10 cellular contexts compared by ENCODE assay signal in genomic region chr16:2829501-2830354, GRCh38. TPM values are rescaled to one million over a fixed set of nuclear protein-coding genes. Genes with fewer than 3 reads are reported as not detected.
DNase-seq lines count a peak whose midpoint lies in the region; ATAC-seq and TF ChIP-seq lines count a peak whose summit lies in the region.
"Had no signal": no experiment of that assay in that cellular context is flagged by ENCODE, and none has a peak within 500 bp of the region (broad histone marks: within the 10 kb centered on the region; RNA-seq: fewer than 3 reads in every experiment).

Gene ZG16B (plus strand): TSS chr16:2830303. CDS start chr16:2830442, 139 bp downstream.

- TF ChIP-seq CTCF in GM06990 (IDR thresholded peaks at IDR 0.05; ENCODE audit: insufficient read depth, low read length, poor library complexity, severe bottlenecking) (no peak), Peyer's patch (IDR thresholded peaks at IDR 0.05) (no peak), upper lobe of left lung (IDR thresholded peaks at IDR 0.05) (no peak)

- 55 to 58% methylated on average over 8 to 30 of the region's 32 CpGs for WGBS in upper lobe of left lung, 2 donors

- DNase-seq in GM06990 (ENCODE audit: extremely low read depth, insufficient read length) = no peak
- peak in 1 of 3 donors; percentile 59 for DNase-seq in Peyer's patch
- peak; percentile 24 for DNase-seq in dermis blood vessel endothelial cell
- DNase-seq in effector CD8-positive, alpha-beta T cell (lab: John Stamatoyannopoulos, UW) = no peak
- no peak for DNase-seq in NCI-H1092 (lab: John Stamatoyannopoulos, UW)
- no peak for DNase-seq in upper lobe of left lung
- DNase-seq: uterus had no signal

- H3K9me3 ChIP-seq in Peyer's patch = no peaks in the 10 kb centered on the region
- H3K9me3 ChIP-seq in upper lobe of left lung = no peaks in the 10 kb centered on the region
- H3K9me3 ChIP-seq: uterus had no signal

- TF ChIP-seq EP300 in upper lobe of left lung (IDR thresholded peaks at IDR 0.05) = no peak

- ATAC-seq in upper lobe of left lung (ENCODE audit: low FRiP score in 2 of 2) (no peak), GM18861 (IDR thresholded peaks at IDR 0.05; ENCODE audit: unreplicated experiment) (no peak)

- no peaks in the 10 kb centered on the region for H3K36me3 ChIP-seq in GM06990 (ENCODE audit: control insufficient read depth, insufficient read depth, low read length)
- no peaks in the 10 kb centered on the region for H3K36me3 ChIP-seq in Peyer's patch
- no peaks in the 10 kb centered on the region for H3K36me3 ChIP-seq in upper lobe of left lung
- H3K36me3 ChIP-seq: uterus had no signal

- H3K4me3 ChIP-seq in GM06990 (replicated peaks; ENCODE audit: low read depth, low read length) = peak within 1 kb of the TSS; percentile 1
- peak within 1 kb of the TSS in 1 of 4 donors; percentile 2 for H3K4me3 ChIP-seq in Peyer's patch
- peak within 1 kb of the TSS in 1 of 7 experiments; percentile 25 for H3K4me3 ChIP-seq in skin epidermis
- no peak within 1 kb of the TSS for H3K4me3 ChIP-seq in upper lobe of left lung
- H3K4me3 ChIP-seq: coronary artery, uterus had no signal

- H3K4me1 ChIP-seq in Peyer's patch = no peaks in the 10 kb centered on the region
- peaks cover 0 to 12% (median 4%) of the 10 kb centered on the region in 4 donors for H3K4me1 ChIP-seq in upper lobe of left lung
- H3K4me1 ChIP-seq: uterus had no signal

- H3K27ac ChIP-seq in Peyer's patch (peak within 1 kb of the TSS in 3 of 4 donors; percentile 42 to 70 (median 52)), skin epidermis (peak within 1 kb of the TSS in 14 of 21 experiments; percentile 2 to 79 (median 72)), upper lobe of left lung (peak within 1 kb of the TSS in 1 of 4 donors; percentile 1)
- H3K27ac ChIP-seq: coronary artery, uterus had no signal

- no peak for TF ChIP-seq POLR2A in Peyer's patch (IDR thresholded peaks at IDR 0.05)
- no peak for TF ChIP-seq POLR2A in upper lobe of left lung (IDR thresholded peaks at IDR 0.05)

- H3K27me3 ChIP-seq in GM06990 (replicated peaks; ENCODE audit: control insufficient read depth, insufficient read depth, low read length) (no peaks in the 10 kb centered on the region; the same call in 1 of the 2 replicates), Peyer's patch (no peaks in the 10 kb centered on the region), upper lobe of left lung (no peaks in the 10 kb centered on the region)
- H3K27me3 ChIP-seq: uterus had no signal

RNA-seq across cellular contexts. Expression of gene ZG16B, which starts in this region (rescaled TPM):
- total RNA-seq in Peyer's patch (10 to 100 TPM in 1 of 4 donors, 1 to 10 TPM in 3; 2.5 to 13.0 (median 5.5) TPM), dermis blood vessel endothelial cell (0.19 and 0.68 TPM in 2 replicates), upper lobe of left lung (1 to 10 TPM in 2 of 6 donors, under 1 TPM in 1, not detected in 3; 0.69 to 2.0 (median 1.2) TPM)

Comparison
In these comparisons a context has a peak if more than half of its experiments do, and no peak if none do; other contexts are left out.
1. Peak in DNase-seq in dermis blood vessel endothelial cell; RNA of the gene not detected or under 1 TPM.